In genomic region chr20:33810885-33811762, GRCh38 we compare ENCODE assay signal across 8 cellular contexts. TPM values are rescaled to one million over a fixed set of nuclear protein-coding genes. Genes with fewer than 3 reads are reported as not detected.
DNase-seq lines count a peak whose midpoint lies in the region; ATAC-seq and TF ChIP-seq lines count a peak whose summit lies in the region.

Gene CHMP4B (plus strand): TSS chr20:33811348. CDS start chr20:33811469, 121 bp downstream.

- peak; percentile 98 for ATAC-seq in HG03432 (IDR thresholded peaks at IDR 0.05; ENCODE audit: unreplicated experiment)

- H3K4me3 ChIP-seq in kidney epithelial cell (ENCODE audit: low read depth, low read length), result peak within 1 kb of the TSS; percentile 95

- peak; percentile 64 for TF ChIP-seq POLR2A in GM19099 (IDR thresholded peaks at IDR 0.05; ENCODE audit: extremely low read depth, insufficient read length, low read depth)

- no peaks in the 10 kb centered on the region for H3K27me3 ChIP-seq in kidney epithelial cell (ENCODE audit: control insufficient read depth, insufficient read depth, low read length)

- peak within 1 kb of the TSS; percentile 100 for H3K4me3 Mint-ChIP-seq in chondrocyte (ENCODE audit: unreplicated experiment)

- peaks cover 6% of the 10 kb centered on the region for H3K36me3 Mint-ChIP-seq in chondrocyte (ENCODE audit: low read depth)

- H3K27ac Mint-ChIP-seq in chondrocyte (ENCODE audit: unreplicated experiment), result peak within 1 kb of the TSS; percentile 99

- peak; percentile 98 for DNase-seq in AG20443 (ENCODE audit: low spot score)
- DNase-seq in NCI-H510A (lab: John Stamatoyannopoulos, UW), result peak; percentile 95
- DNase-seq in activated CD4-positive, alpha-beta T cell treated with anti-CD3 and anti-CD28 coated beads for 24 hours (ENCODE audit: low read depth in 2 of 2), result peak; percentile 96 to 97
- DNase-seq in chondrocyte (ENCODE audit: low spot score), result peak; percentile 100
- peak; percentile 91 for DNase-seq in kidney epithelial cell (ENCODE audit: low read depth)
- peak; percentile 95 to 97 for DNase-seq in stimulated activated CD4-positive, alpha-beta T cell treated with anti-CD3 and anti-CD28 coated beads, Interleukin-15, amount 100 ng/mL, for 48 hours (ENCODE audit: low read depth in 2 of 2)

- no peaks in the 10 kb centered on the region for H3K9me3 Mint-ChIP-seq in chondrocyte (ENCODE audit: low read depth)

- H3K27me3 Mint-ChIP-seq in chondrocyte (ENCODE audit: low read depth), result no peaks in the 10 kb centered on the region

- TF ChIP-seq CTCF in chondrocyte (IDR thresholded peaks at IDR 0.05), result no peak
- TF ChIP-seq CTCF in kidney epithelial cell (IDR thresholded peaks at IDR 0.05; ENCODE audit: insufficient read depth, low read length, poor library complexity, severe bottlenecking), result no peak

- no peaks in the 10 kb centered on the region for H3K36me3 ChIP-seq in kidney epithelial cell (ENCODE audit: control insufficient read depth, insufficient read depth, low read length)

- H3K4me1 Mint-ChIP-seq in chondrocyte (ENCODE audit: low read depth), result peaks cover 41% of the 10 kb centered on the region

RNA-seq across cellular contexts. Expression of gene CHMP4B, which starts in this region (rescaled TPM):
- total RNA-seq in chondrocyte (78.8 to 124 TPM (median 122 TPM) in 3 replicates), kidney epithelial cell (59.2 and 65.7 TPM in 2 replicates)

Comparison
In these comparisons a context has a peak if more than half of its experiments do, and no peak if none do; other contexts are left out.
1. Peak in every context shown above with its lines: DNase-seq, ATAC-seq and H3K4me3 ChIP-seq.